In genomic region chr2:97050032-97050431, GRCh38 we compare ENCODE assay signal across 5 cellular contexts. TPM values are rescaled to one million over a fixed set of nuclear protein-coding genes. Genes with fewer than 3 reads are reported as not detected.
A peak's percentile ranks its signal among the peaks of the same experiment; 100 is the strongest.
DNase-seq lines count a peak whose midpoint lies in the region; ATAC-seq and TF ChIP-seq lines count a peak whose summit lies in the region.
"Not testable (repeated sequence)": the region's sequence is repeated elsewhere in the genome, so short reads cannot be mapped to it uniquely, and the experiment has no call there.

No MANE protein-coding gene starts in this region.

- not testable (repeated sequence) for H3K36me3 Mint-ChIP-seq in IgD-negative memory B cell; activated B cell treated with CpG ODN at 0.5 μM for 24 hours (ENCODE audit: low read depth); naive B cell

- not testable (repeated sequence) for BruUV-seq in OCI-LY7 (replicated peaks; lab: Mats Ljungman, UMichigan)

- peaks cover 29 to 37% (median 36%) of the 10 kb centered on the region in 3 donors for H3K4me1 Mint-ChIP-seq in IgD-negative memory B cell
- peaks cover 54% of the 10 kb centered on the region for H3K4me1 Mint-ChIP-seq in activated B cell treated with CpG ODN at 0.5 μM for 24 hours
- H3K4me1 Mint-ChIP-seq in naive B cell = peaks cover 33 to 55% (median 33%) of the 10 kb centered on the region in 3 donors

- intact Hi-C loops in OCI-LY7 (cut with micrococcal nuclease; ENCODE audit: unreplicated experiment); activated B cell treated with CpG ODN at 0.5 μM for 24 hours (cut with micrococcal nuclease): not testable (repeated sequence)

- H3K27me3 ChIP-seq in BLaER1 treated with 17β-estradiol and CSF1 and Interleukin-3, amounts not matched to agents 10 nM and 100 nM = not testable (repeated sequence)

- CTCF ChIA-PET in OCI-LY7 (lab: Charles Lee; ENCODE audit: unreplicated experiment); activated B cell treated with CpG ODN at 0.5 μM for 24 hours (lab: Charles Lee): not testable (repeated sequence)

- peak overlapping the region; percentile 57 to 88 (median 78) for H3K4me3 Mint-ChIP-seq in IgD-negative memory B cell
- H3K4me3 Mint-ChIP-seq in activated B cell treated with CpG ODN at 0.5 μM for 24 hours = peak overlapping the region; percentile 57
- H3K4me3 Mint-ChIP-seq in naive B cell = peak overlapping the region; percentile 3 to 86 (median 78)

- not testable (repeated sequence) for H3K79me2 ChIP-seq in OCI-LY7 (ENCODE audit: insufficient read depth, low read depth, low read length)

- H3K4me2 ChIP-seq in BLaER1 treated with 17β-estradiol and CSF1 and Interleukin-3, amounts not matched to agents 10 nM and 100 nM = peak overlapping the region in 6 of 11 experiments; percentile 13 to 62 (median 50); a peak in 10 of 22 replicates
- H3K4me2 ChIP-seq in OCI-LY7 (ENCODE audit: low read length) = peak overlapping the region; percentile 79

- not testable (repeated sequence) for H3K9me3 Mint-ChIP-seq in IgD-negative memory B cell, activated B cell treated with CpG ODN at 0.5 μM for 24 hours, naive B cell

- not testable (repeated sequence) for H2AFZ ChIP-seq in OCI-LY7 (ENCODE audit: low read length)

- not testable (repeated sequence) for H3K4me3 ChIP-seq in BLaER1 treated with 17β-estradiol and CSF1 and Interleukin-3, amounts not matched to agents 10 nM and 100 nM
- H3K4me3 ChIP-seq in OCI-LY7 (ENCODE audit: low read depth, low read length, poor library complexity, severe bottlenecking) = peak overlapping the region; percentile 62

- H3K4me1 ChIP-seq in BLaER1 treated with 17β-estradiol and CSF1 and Interleukin-3, amounts not matched to agents 10 nM and 100 nM = peaks cover 6 to 59% (median 40%) of the 10 kb centered on the region in 10 experiments
- peaks cover 58% of the 10 kb centered on the region for H3K4me1 ChIP-seq in OCI-LY7 (ENCODE audit: insufficient read depth, low read length, poor library complexity, severe bottlenecking)

- not testable (repeated sequence) for H3K9me2 ChIP-seq in OCI-LY7 (ENCODE audit: insufficient read depth, low read length)

- POLR2A ChIA-PET in OCI-LY7 (lab: Charles Lee); activated B cell treated with CpG ODN at 0.5 μM for 24 hours (lab: Charles Lee): not testable (repeated sequence)

- not testable (repeated sequence) for H3K9ac ChIP-seq in BLaER1 treated with 17β-estradiol and CSF1 and Interleukin-3, amounts not matched to agents 10 nM and 100 nM

- H3K9me3 ChIP-seq in BLaER1 treated with 17β-estradiol and CSF1 and Interleukin-3, amounts not matched to agents 10 nM and 100 nM (replicated peaks in 1 of 11); OCI-LY7 (ENCODE audit: low read length): not testable (repeated sequence)

- H3K27ac ChIP-seq in BLaER1 treated with 17β-estradiol and CSF1 and Interleukin-3, amounts not matched to agents 10 nM and 100 nM = not testable (repeated sequence)
- peak overlapping the region; percentile 76 for H3K27ac ChIP-seq in OCI-LY7 (ENCODE audit: low read depth, low read length, poor library complexity, severe bottlenecking)

- H3K27me3 Mint-ChIP-seq in IgD-negative memory B cell, activated B cell treated with CpG ODN at 0.5 μM for 24 hours, naive B cell: not testable (repeated sequence)

- TF ChIP-seq CTCF in OCI-LY7 (conservative IDR thresholded peaks at IDR 0.05; ENCODE audit: low read length); activated B cell treated with CpG ODN at 0.5 μM for 24 hours (IDR thresholded peaks at IDR 0.05): not testable (repeated sequence)

- DNase-seq in OCI-LY7 (ENCODE audit: low spot score) (peak; percentile 56), naive B cell (peak; percentile 17)
- not testable (repeated sequence) for DNase-seq in activated B cell treated with CpG ODN at 0.5 μM for 24 hours

- H4K20me1 ChIP-seq in BLaER1 treated with 17β-estradiol and CSF1 and Interleukin-3, amounts not matched to agents 10 nM and 100 nM; OCI-LY7 (ENCODE audit: insufficient read depth, low read length): not testable (repeated sequence)

- ATAC-seq in activated B cell treated with CpG ODN at 0.5 μM for 24 hours (ENCODE audit: low read depth) (peak; percentile 63), naive B cell (ENCODE audit: low read depth in 2 of 2) (peak; percentile 60 to 66)

- H3K36me3 ChIP-seq in BLaER1 treated with 17β-estradiol and CSF1 and Interleukin-3, amounts not matched to agents 10 nM and 100 nM; OCI-LY7 (ENCODE audit: insufficient read depth, low read length): not testable (repeated sequence)

- H3K27ac Mint-ChIP-seq in IgD-negative memory B cell = peak overlapping the region; percentile 47 to 88 (median 75)
- not testable (repeated sequence) for H3K27ac Mint-ChIP-seq in activated B cell treated with CpG ODN at 0.5 μM for 24 hours
- H3K27ac Mint-ChIP-seq in naive B cell = peak overlapping the region in 3 of 6 donors; percentile 74 to 89 (median 83)

RNA-seq across cellular contexts. Expression of gene FAHD2B, which starts 44.6 kb away (rescaled TPM):
- 13.6 TPM for polyA plus RNA-seq in IgD-negative memory B cell
- total RNA-seq in OCI-LY7 (2014; rRNA removed; shearing (Covaris generic)) = 23.4 and 29.2 TPM in 2 replicates
- total RNA-seq in OCI-LY7 (2022) = 39.1 and 44.3 TPM in 2 replicates
- 10.0 and 13.5 TPM in 2 replicates for total RNA-seq in activated B cell treated with CpG ODN at 0.5 μM for 24 hours
- 1 to 10 TPM; 4.8 to 9.3 (median 5.9) TPM for polyA plus RNA-seq in naive B cell (ENCODE audit: low read depth in 6 of 6)
